Comparison of ENCODE assay signal across 1 cellular context in genomic region chr17:4938670-4939553, GRCh38.
TF ChIP-seq lines count a peak whose summit lies in the region.

No MANE protein-coding gene starts in this region.

TF ChIP-seq in IMR-90, 13 proteins besides CTCF, POLR2A, EP300 and RAD21:
- TF ChIP-seq BHLHE40 (IDR thresholded peaks at IDR 0.05; ENCODE audit: low read depth, low read length) (no peak), CEBPB (IDR thresholded peaks at IDR 0.05; ENCODE audit: low read depth, low read length) (no peak), FOS (IDR thresholded peaks at IDR 0.05; ENCODE audit: low read depth, low read length) (no peak), CHD1 (IDR thresholded peaks at IDR 0.05; ENCODE audit: low read depth, low read length) (no peak), USF2 (IDR thresholded peaks at IDR 0.05; ENCODE audit: low read depth, low read length) (no peak), RCOR1 (IDR thresholded peaks at IDR 0.05; ENCODE audit: insufficient replicate concordance, low read length) (no peak), MAFK (IDR thresholded peaks at IDR 0.05; ENCODE audit: low read depth, low read length) (no peak), NFE2L2 (IDR thresholded peaks at IDR 0.05; ENCODE audit: low read depth, low read length) (no peak), MXI1 (IDR thresholded peaks at IDR 0.05; ENCODE audit: borderline replicate concordance, low read depth, low read length) (no peak), MAZ (IDR thresholded peaks at IDR 0.05; ENCODE audit: borderline replicate concordance, low read depth, low read length) (no peak), SMC3 (IDR thresholded peaks at IDR 0.05; ENCODE audit: low read depth, low read length) (no peak), ELK1 (IDR thresholded peaks at IDR 0.05; ENCODE audit: borderline replicate concordance, low read depth, low read length) (no peak), RFX5 (IDR thresholded peaks at IDR 0.05; ENCODE audit: low read depth, low read length) (no peak)
